In the genomic region with DNA sequence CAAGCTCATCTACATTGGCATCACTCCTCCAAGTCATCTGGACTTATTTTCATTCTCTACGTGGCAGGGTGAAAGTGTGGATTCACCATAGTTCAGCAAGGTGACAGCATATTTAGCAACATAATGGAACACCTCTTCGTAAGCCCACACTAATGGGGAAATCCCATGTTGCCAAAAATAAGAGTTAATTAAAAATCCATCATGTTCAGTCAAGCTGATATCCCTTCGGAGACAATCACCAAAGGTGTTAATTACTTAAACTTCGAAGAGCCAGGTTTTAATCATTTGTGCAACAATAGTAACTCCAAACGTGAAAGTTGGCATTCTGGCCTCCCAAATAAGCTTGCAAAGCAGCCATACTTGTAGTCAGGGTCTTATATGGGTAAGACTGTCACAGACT, we compare ENCODE assay signal across 24 cellular contexts.
A peak's percentile ranks its signal among the peaks of the same experiment; 100 is the strongest.
DNase-seq lines count a peak whose midpoint lies in the region; ATAC-seq, FAIRE-seq and TF ChIP-seq lines count a peak whose summit lies in the region.
"Had no signal": no experiment of that assay in that cellular context is flagged by ENCODE, and none has a peak within 500 bp of the region (broad histone marks: within the 10 kb centered on the region; RNA-seq: fewer than 3 reads in every experiment).

No MANE protein-coding gene starts in this region.

- H3K79me2 ChIP-seq in GM12878 (ENCODE audit: control insufficient read depth, insufficient read depth, low read length), result no peaks in the 10 kb centered on the region
- no peaks in the 10 kb centered on the region for H3K79me2 ChIP-seq in osteoblast (ENCODE audit: insufficient read depth, low read length)

- in situ Hi-C loops in GM12878 (cut with MboI), result no loop called here

- intact Hi-C loops in GM12878 (cut with micrococcal nuclease; ENCODE audit: unreplicated experiment), result no loop called here
- intact Hi-C loops in esophagus muscularis mucosa (cut with DNase I), result no loop called here

- TF ChIP-seq CTCF in GM12878 (IDR thresholded peaks at IDR 0.05 in 2 of 3, conservative IDR thresholded peaks at IDR 0.05 in 1 of 3; ENCODE audit: control insufficient read depth in 2 of 3, extremely low read depth in 1 of 3, insufficient read depth in 1 of 3, low read depth in 3 of 3, low read length in 3 of 3) (no peak), esophagus muscularis mucosa (IDR thresholded peaks at IDR 0.05) (no peak), osteoblast (IDR thresholded peaks at IDR 0.05; ENCODE audit: extremely low read depth, low read depth, low read length) (no peak)

- H3K27ac ChIP-seq in GM12878 (ENCODE audit: control insufficient read depth, insufficient read depth) (no peak overlapping the region), esophagus muscularis mucosa (replicated peaks in 1 of 4) (no peak overlapping the region), osteoblast (ENCODE audit: low read depth, low read length) (no peak overlapping the region)
- H3K27ac ChIP-seq: BLaER1 had no signal

- H3K4me3 ChIP-seq in GM12878 (no peak overlapping the region), esophagus muscularis mucosa (no peak overlapping the region), osteoblast (ENCODE audit: insufficient read depth, low read length) (no peak overlapping the region)
- H3K4me3 ChIP-seq: BLaER1 had no signal

- no peaks in the 10 kb centered on the region for H3K36me3 ChIP-seq in GM12878 (ENCODE audit: control insufficient read depth in 2 of 2, insufficient read depth in 2 of 2, low read length in 1 of 2)
- H3K36me3 ChIP-seq in esophagus muscularis mucosa, result no peaks in the 10 kb centered on the region
- H3K36me3 ChIP-seq in osteoblast (ENCODE audit: insufficient read depth, low read length), result no peaks in the 10 kb centered on the region
- H3K36me3 ChIP-seq: BE2C, BLaER1 had no signal

- 41% methylated on average over 5 of the region's 5 CpGs for WGBS in GM12878 (ENCODE audit: insufficient coverage, insufficient replicate concordance, low lambda C conversion rate, missing lambda C conversion rate)
- WGBS in esophagus muscularis mucosa, result 71% methylated on average over 5 of the region's 5 CpGs

- RAD21 ChIA-PET in GM12878 (lab: Charles Lee; ENCODE audit: unreplicated experiment), result no interaction called here

- no peaks in the 10 kb centered on the region for H3K27me3 ChIP-seq in GM12878 (replicated peaks in 1 of 2; ENCODE audit: control insufficient read depth in 2 of 2, insufficient read depth in 2 of 2, low read length in 1 of 2)
- peaks cover 0 to 7% (median 0%) of the 10 kb centered on the region in 4 donors for H3K27me3 ChIP-seq in esophagus muscularis mucosa
- no peaks in the 10 kb centered on the region for H3K27me3 ChIP-seq in osteoblast (ENCODE audit: insufficient read depth, low read length)
- H3K27me3 ChIP-seq: BE2C, BLaER1 had no signal

- no peak for TF ChIP-seq POLR2A in GM12878 (IDR thresholded peaks at IDR 0.05; ENCODE audit: low read depth, low read length)
- no peak for TF ChIP-seq POLR2A in esophagus muscularis mucosa (IDR thresholded peaks at IDR 0.05; ENCODE audit: low read depth)

- H3K4me2 ChIP-seq in GM12878 (ENCODE audit: control insufficient read depth, insufficient read depth), result no peak overlapping the region
- H3K4me2 ChIP-seq in osteoblast (ENCODE audit: insufficient read depth, low read length), result no peak overlapping the region
- H3K4me2 ChIP-seq: BLaER1 had no signal

- H3K9me3 ChIP-seq in GM12878 (replicated peaks; ENCODE audit: control insufficient read depth, insufficient read depth, low read length) (no peaks in the 10 kb centered on the region; the same call in 2 of the 3 replicates), esophagus muscularis mucosa (peaks cover 0 to 6% (median 0%) of the 10 kb centered on the region in 4 donors), osteoblast (ENCODE audit: low read depth, low read length) (no peaks in the 10 kb centered on the region)
- H3K9me3 ChIP-seq: BE2C had no signal

- no peaks in the 10 kb centered on the region for H4K20me1 ChIP-seq in GM12878 (ENCODE audit: control insufficient read depth, insufficient read depth)
- H4K20me1 ChIP-seq in osteoblast (ENCODE audit: insufficient read depth, low read length), result no peaks in the 10 kb centered on the region
- H4K20me1 ChIP-seq: BLaER1 had no signal

- BruUV-seq in GM12878 (replicated peaks; lab: Mats Ljungman, UMichigan), result no TSS peak

- SMC1A ChIA-PET in GM12878 (lab: Charles Lee; ENCODE audit: uncharacterized antibody, unreplicated experiment), result interaction anchor here (1.0 to 1.6 kb wide), 4 partner anchors 10 to 18 kb away, joined by 3 to 8 read pairs (median 4); no protein-coding TSS in a partner anchor

- ATAC-seq in GM12878, result no peak
- no peak for ATAC-seq in HG02970 (IDR thresholded peaks at IDR 0.05; ENCODE audit: low FRiP score, unreplicated experiment)
- no peak for ATAC-seq in GM21723 (IDR thresholded peaks at IDR 0.05; ENCODE audit: unreplicated experiment)

- no peak for TF ChIP-seq EP300 in GM12878 (IDR thresholded peaks at IDR 0.05; ENCODE audit: borderline replicate concordance in 1 of 2, control insufficient read depth in 1 of 2, low read depth in 2 of 2, low read length in 2 of 2)
- TF ChIP-seq EP300 in esophagus muscularis mucosa (IDR thresholded peaks at IDR 0.05), result no peak

- H2AFZ ChIP-seq in GM12878 (ENCODE audit: control insufficient read depth, low read depth, low read length) (no peak overlapping the region), osteoblast (ENCODE audit: low read length) (no peak overlapping the region)

- no peak for TF ChIP-seq RAD21 in GM12878 (IDR thresholded peaks at IDR 0.05; ENCODE audit: insufficient read depth, low read depth, low read length)

- DNase-seq in GM12878 (ENCODE audit: low read depth, low spot score) (no peak), esophagus muscularis mucosa (ENCODE audit: extremely low spot score) (peak; percentile 60), osteoblast (ENCODE audit: insufficient read length, low spot score, missing footprints) (no peak)
- DNase-seq: 8988T; ACHN; BE2C; C1 segment of cervical spinal cord; CD4-positive, alpha-beta memory T cell; CD4-positive, CD25-positive, alpha-beta regulatory T cell; CD8-positive, alpha-beta memory T cell; COR-L47; DMS 273 treated with DMSO at 0.1 percent for 48 hours; DMS153; DMS53; DMS79; DND-41; EL; GDM1 had no signal

- no peak for FAIRE-seq in GM12878 (lab: Jason Lieb, UNC)
- FAIRE-seq: A204.1, GM12891, GM19239 had no signal

- peaks cover 15% of the 10 kb centered on the region; the same call in 1 of the 2 replicates for H3K4me1 ChIP-seq in GM12878 (ENCODE audit: control insufficient read depth, insufficient read depth, low read length)
- H3K4me1 ChIP-seq in esophagus muscularis mucosa, result no peaks in the 10 kb centered on the region
- H3K4me1 ChIP-seq in osteoblast (ENCODE audit: insufficient read depth, low read length), result no peaks in the 10 kb centered on the region
- H3K4me1 ChIP-seq: BLaER1 had no signal

- POLR2A ChIA-PET in GM12878 (lab: Charles Lee), result interaction anchor here (0.8 kb wide), 1 partner anchor 15 kb away, joined by 3 read pairs; no protein-coding TSS in a partner anchor

- H3K9ac ChIP-seq in GM12878 (ENCODE audit: control insufficient read depth, insufficient read depth, low read length), result no peak overlapping the region
- H3K9ac ChIP-seq: BLaER1 had no signal

- CTCF ChIA-PET in GM12878 (lab: Yijun Ruan, JAX), result no interaction called here

TF ChIP-seq in GM12878, 131 proteins besides CTCF, POLR2A, EP300 and RAD21 (continues in another document):
- TF ChIP-seq SREBF2 (IDR thresholded peaks at IDR 0.05; ENCODE audit: low read length) (no peak), YBX1 (IDR thresholded peaks at IDR 0.05) (no peak), BACH1 (IDR thresholded peaks at IDR 0.05; ENCODE audit: borderline replicate concordance) (no peak), NR2C2 (IDR thresholded peaks at IDR 0.05; ENCODE audit: borderline replicate concordance, control insufficient read depth, insufficient read length, low read depth) (no peak), NR2F1 (conservative IDR thresholded peaks at IDR 0.05) (0 out of 2 replicates have a peak, but pooled peaks have one; percentile 24), RAD51 (IDR thresholded peaks at IDR 0.05) (no peak), NRF1 (conservative IDR thresholded peaks at IDR 0.05; ENCODE audit: low read depth, low read length) (no peak), ATF3 (IDR thresholded peaks at IDR 0.05; ENCODE audit: borderline replicate concordance, extremely low read depth, low read depth, low read length) (no peak), ASH2L (IDR thresholded peaks at IDR 0.05; ENCODE audit: borderline replicate concordance, low read depth) (no peak), JUNB (IDR thresholded peaks at IDR 0.05) (no peak), STAT1 (conservative IDR thresholded peaks at IDR 0.05) (no peak), MEF2B (IDR thresholded peaks at IDR 0.05; ENCODE audit: partially characterized antibody, poor library complexity, severe bottlenecking) (peak; percentile 57)
- TF ChIP-seq, protein P1, sequence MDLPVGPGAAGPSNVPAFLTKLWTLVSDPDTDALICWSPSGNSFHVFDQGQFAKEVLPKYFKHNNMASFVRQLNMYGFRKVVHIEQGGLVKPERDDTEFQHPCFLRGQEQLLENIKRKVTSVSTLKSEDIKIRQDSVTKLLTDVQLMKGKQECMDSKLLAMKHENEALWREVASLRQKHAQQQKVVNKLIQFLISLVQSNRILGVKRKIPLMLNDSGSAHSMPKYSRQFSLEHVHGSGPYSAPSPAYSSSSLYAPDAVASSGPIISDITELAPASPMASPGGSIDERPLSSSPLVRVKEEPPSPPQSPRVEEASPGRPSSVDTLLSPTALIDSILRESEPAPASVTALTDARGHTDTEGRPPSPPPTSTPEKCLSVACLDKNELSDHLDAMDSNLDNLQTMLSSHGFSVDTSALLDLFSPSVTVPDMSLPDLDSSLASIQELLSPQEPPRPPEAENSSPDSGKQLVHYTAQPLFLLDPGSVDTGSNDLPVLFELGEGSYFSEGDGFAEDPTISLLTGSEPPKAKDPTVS (IDR thresholded peaks at IDR 0.05; ENCODE audit: low read depth, low read length), result no peak
- TF ChIP-seq, protein P2, sequence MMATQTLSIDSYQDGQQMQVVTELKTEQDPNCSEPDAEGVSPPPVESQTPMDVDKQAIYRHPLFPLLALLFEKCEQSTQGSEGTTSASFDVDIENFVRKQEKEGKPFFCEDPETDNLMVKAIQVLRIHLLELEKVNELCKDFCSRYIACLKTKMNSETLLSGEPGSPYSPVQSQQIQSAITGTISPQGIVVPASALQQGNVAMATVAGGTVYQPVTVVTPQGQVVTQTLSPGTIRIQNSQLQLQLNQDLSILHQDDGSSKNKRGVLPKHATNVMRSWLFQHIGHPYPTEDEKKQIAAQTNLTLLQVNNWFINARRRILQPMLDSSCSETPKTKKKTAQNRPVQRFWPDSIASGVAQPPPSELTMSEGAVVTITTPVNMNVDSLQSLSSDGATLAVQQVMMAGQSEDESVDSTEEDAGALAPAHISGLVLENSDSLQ (IDR thresholded peaks at IDR 0.05), result no peak
